ENCODE assay signal across 18 cellular contexts in the genomic region with DNA sequence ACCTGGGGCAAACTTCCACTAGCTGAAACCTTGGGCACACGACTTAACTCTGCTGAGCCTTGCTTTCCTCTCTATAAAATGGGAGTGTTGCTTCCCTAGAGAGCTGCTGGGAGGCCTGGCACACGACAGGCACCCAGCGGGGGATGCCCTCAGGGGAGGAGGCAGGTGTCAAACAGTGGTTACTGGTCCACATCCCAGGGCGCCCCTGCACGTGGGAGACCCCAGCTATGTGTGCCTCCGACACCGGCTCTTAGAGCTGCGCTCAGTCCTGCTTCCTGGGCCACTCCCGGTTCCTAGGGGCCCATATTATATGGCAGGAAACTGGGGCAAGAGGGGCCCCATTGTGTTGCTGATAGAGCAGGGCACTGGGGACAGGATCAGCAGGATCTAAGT. TPM values are rescaled to one million over a fixed set of nuclear protein-coding genes. Genes with fewer than 3 reads are reported as not detected.
"Had no signal": no experiment of that assay in that cellular context is flagged by ENCODE, and none has a peak within 500 bp of the region (broad histone marks: within the 10 kb centered on the region; RNA-seq: fewer than 3 reads in every experiment).

No MANE protein-coding gene starts in this region.

- H3K4me3 Mint-ChIP-seq: activated CD4-positive, alpha-beta memory T cell treated with anti-CD3 and anti-CD28 coated beads for 36 hours; activated CD4-positive, alpha-beta T cell treated with anti-CD3 and anti-CD28 coated beads for 36 hours; activated CD8-positive, alpha-beta memory T cell treated with anti-CD3 and anti-CD28 coated beads, Interleukin-2, amount 10 ng/mL, durations not matched to agents 7 days and 5 days; activated naive CD4-positive, alpha-beta T cell treated with anti-CD3 and anti-CD28 coated beads, Interleukin-2, amount 10 ng/mL, durations not matched to agents 7 days and 5 days; activated T-cell treated with anti-CD3 and anti-CD28 coated beads, Interleukin-2, amount 50 U/mL, for 24 hours; T-helper 17 cell had no signal

- DNase-seq: activated CD4-positive, alpha-beta memory T cell treated with anti-CD3 and anti-CD28 coated beads for 36 hours; activated CD4-positive, alpha-beta T cell treated with anti-CD3 and anti-CD28 coated beads for 36 hours; activated CD8-positive, alpha-beta memory T cell treated with anti-CD3 and anti-CD28 coated beads, Interleukin-2, amount 10 ng/mL, durations not matched to agents 7 days and 5 days; activated naive CD4-positive, alpha-beta T cell treated with anti-CD3 and anti-CD28 coated beads, Interleukin-2, amount 10 ng/mL, durations not matched to agents 7 days and 5 days; activated T-cell treated with anti-CD3 and anti-CD28 coated beads, Interleukin-2, amount 50 U/mL, for 24 hours; caudate nucleus; colonic mucosa; effector memory CD4-positive, alpha-beta T cell; foreskin keratinocyte; glutamatergic neuron; midbrain; stimulated activated CD4-positive, alpha-beta T cell treated with anti-CD3 and anti-CD28 coated beads, Interleukin-4, amount 100 ng/mL, for 1 hour; stimulated activated naive CD4-positive, alpha-beta T cell; T-helper 17 cell; trophoblast cell had no signal

- H3K27ac ChIP-seq: adrenal gland, colonic mucosa, foreskin keratinocyte had no signal

- ATAC-seq: activated CD4-positive, alpha-beta T cell treated with anti-CD3 and anti-CD28 coated beads for 36 hours; activated CD8-positive, alpha-beta memory T cell treated with anti-CD3 and anti-CD28 coated beads, Interleukin-2, amount 10 ng/mL, durations not matched to agents 7 days and 5 days; foreskin keratinocyte; T-helper 17 cell had no signal

- H3K27me3 ChIP-seq: adrenal gland, colonic mucosa, foreskin keratinocyte had no signal

- H3K4me1 Mint-ChIP-seq: activated CD4-positive, alpha-beta T cell treated with anti-CD3 and anti-CD28 coated beads for 36 hours; activated CD8-positive, alpha-beta memory T cell treated with anti-CD3 and anti-CD28 coated beads, Interleukin-2, amount 10 ng/mL, durations not matched to agents 7 days and 5 days; activated naive CD4-positive, alpha-beta T cell treated with anti-CD3 and anti-CD28 coated beads, Interleukin-2, amount 10 ng/mL, durations not matched to agents 7 days and 5 days had no signal

- H3K27ac Mint-ChIP-seq: activated CD4-positive, alpha-beta memory T cell treated with anti-CD3 and anti-CD28 coated beads for 36 hours; activated CD4-positive, alpha-beta T cell treated with anti-CD3 and anti-CD28 coated beads for 36 hours; activated CD8-positive, alpha-beta memory T cell treated with anti-CD3 and anti-CD28 coated beads, Interleukin-2, amount 10 ng/mL, durations not matched to agents 7 days and 5 days; activated T-cell treated with anti-CD3 and anti-CD28 coated beads, Interleukin-2, amount 50 U/mL, for 24 hours; T-helper 17 cell had no signal

- H3K9me3 ChIP-seq: adrenal gland, colonic mucosa had no signal

- H3K4me3 ChIP-seq: adrenal gland, colonic mucosa had no signal

- H3K4me1 ChIP-seq: colonic mucosa had no signal

- H3K36me3 ChIP-seq: adrenal gland, colonic mucosa had no signal

- H3K27me3 Mint-ChIP-seq: activated CD4-positive, alpha-beta memory T cell treated with anti-CD3 and anti-CD28 coated beads for 36 hours; activated CD4-positive, alpha-beta T cell treated with anti-CD3 and anti-CD28 coated beads for 36 hours; activated CD8-positive, alpha-beta memory T cell treated with anti-CD3 and anti-CD28 coated beads, Interleukin-2, amount 10 ng/mL, durations not matched to agents 7 days and 5 days; activated naive CD4-positive, alpha-beta T cell treated with anti-CD3 and anti-CD28 coated beads, Interleukin-2, amount 10 ng/mL, durations not matched to agents 7 days and 5 days; activated T-cell treated with anti-CD3 and anti-CD28 coated beads, Interleukin-2, amount 50 U/mL, for 24 hours; T-helper 17 cell had no signal

RNA-seq across cellular contexts. Expression of a gene that starts 47.3 kb away (rescaled TPM):
- total RNA-seq: activated CD4-positive, alpha-beta memory T cell treated with anti-CD3 and anti-CD28 coated beads for 36 hours; activated CD4-positive, alpha-beta T cell treated with anti-CD3 and anti-CD28 coated beads for 36 hours; activated CD8-positive, alpha-beta memory T cell treated with anti-CD3 and anti-CD28 coated beads, Interleukin-2, amount 10 ng/mL, durations not matched to agents 7 days and 5 days; foreskin keratinocyte; lung microvascular endothelial cell; myocyte; T-helper 17 cell had no signal
- polyA plus RNA-seq: foreskin keratinocyte had no signal
